12 cellular contexts compared by ENCODE assay signal in the genomic region with DNA sequence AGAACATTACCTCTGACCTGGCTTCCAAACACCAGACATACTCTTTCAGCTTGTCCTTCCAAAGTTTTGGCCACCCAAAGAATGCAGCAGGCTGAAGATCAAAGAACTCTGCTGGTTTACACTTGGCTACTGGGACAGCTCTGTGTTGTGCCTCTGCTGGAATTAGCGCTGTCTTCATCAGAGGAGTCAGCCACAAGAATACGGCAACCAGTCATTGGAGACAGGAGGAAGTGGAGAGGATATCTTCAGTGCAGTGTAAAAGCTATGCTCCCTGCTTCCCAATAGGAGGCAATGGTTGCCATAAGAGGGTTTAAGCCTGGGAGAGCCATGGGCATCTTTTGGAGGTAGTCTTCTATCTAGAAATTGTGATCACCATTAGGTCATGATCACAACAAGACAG.
"Had no signal": no experiment of that assay in that cellular context is flagged by ENCODE, and none has a peak within 500 bp of the region (broad histone marks: within the 10 kb centered on the region; RNA-seq: fewer than 3 reads in every experiment).

No MANE protein-coding gene starts in this region.

- H3K4me3 Mint-ChIP-seq: activated naive CD8-positive, alpha-beta T cell treated with anti-CD3 and anti-CD28 coated beads for 36 hours; immature natural killer cell; nephron progenitor cell had no signal

- DNase-seq: activated CD4-positive, alpha-beta T cell treated with anti-CD3 and anti-CD28 coated beads for 1 hour; activated CD4-positive, alpha-beta T cell treated with anti-CD3 and anti-CD28 coated beads, Interleukin-2, amount 50 U/mL, for 48 hours; activated gamma-delta T cell; activated naive CD8-positive, alpha-beta T cell treated with anti-CD3 and anti-CD28 coated beads for 36 hours; activated T-cell treated with anti-CD3 and anti-CD28 coated beads, Interleukin-2, amount 50 U/mL, for 48 hours; glutamatergic neuron; immature natural killer cell; nephron progenitor cell; ovary had no signal

- H3K4me3 ChIP-seq: ovary, tibial nerve, vagina had no signal

- H3K27me3 ChIP-seq: ovary, tibial nerve, vagina had no signal

- ATAC-seq: left lobe of liver had no signal

- H3K36me3 Mint-ChIP-seq: activated naive CD8-positive, alpha-beta T cell treated with anti-CD3 and anti-CD28 coated beads for 36 hours; immature natural killer cell had no signal

- H3K36me3 ChIP-seq: ovary, vagina had no signal

- H3K4me1 Mint-ChIP-seq: activated naive CD8-positive, alpha-beta T cell treated with anti-CD3 and anti-CD28 coated beads for 36 hours; immature natural killer cell; nephron progenitor cell had no signal

- H3K9me3 Mint-ChIP-seq: activated naive CD8-positive, alpha-beta T cell treated with anti-CD3 and anti-CD28 coated beads for 36 hours; nephron progenitor cell had no signal

- H3K27ac Mint-ChIP-seq: activated naive CD8-positive, alpha-beta T cell treated with anti-CD3 and anti-CD28 coated beads for 36 hours; immature natural killer cell; nephron progenitor cell had no signal

- H3K9me3 ChIP-seq: ovary, tibial nerve, vagina had no signal

- H3K4me1 ChIP-seq: tibial nerve had no signal

- H3K27ac ChIP-seq: ovary, tibial nerve, vagina had no signal
